14 cellular contexts compared by ENCODE assay signal in genomic region chr9:120184266-120184665, GRCh38.
"Had no signal": no experiment of that assay in that cellular context is flagged by ENCODE, and none has a peak within 500 bp of the region (broad histone marks: within the 10 kb centered on the region; RNA-seq: fewer than 3 reads in every experiment).

No MANE protein-coding gene starts in this region.

- H3K27ac ChIP-seq: dorsolateral prefrontal cortex, right atrium auricular region, transverse colon had no signal

- DNase-seq: activated CD4-positive, alpha-beta T cell treated with anti-CD3 and anti-CD28 coated beads, Interleukin-2, amount 50 U/mL, for 1 hour; activated naive CD4-positive, alpha-beta T cell treated with anti-CD3 and anti-CD28 coated beads for 36 hours; activated T-cell treated with anti-CD3 and anti-CD28 coated beads for 4 hours; head of caudate nucleus; occipital lobe; stimulated activated CD4-positive, alpha-beta T cell treated with anti-CD3 and anti-CD28 coated beads, Interleukin-2, amount 100 ng/mL, for 48 hours; transverse colon had no signal

- H3K36me3 Mint-ChIP-seq: natural killer cell treated with Interleukin-12 subunit alpha and Interleukin-12 subunit beta and Interleukin-15 and Interleukin-18, amount 100 ng/mL, for 72 hours; stimulated activated memory B cell treated with anti-CD40 and anti-IgM and Interleukin-4, amounts not matched to agents 10 μg/mL and 1 μg/mL and 100 μg/mL, for 72 hours had no signal

- ATAC-seq: activated T-helper 17 cell treated with anti-CD3 and anti-CD28 coated beads, Interleukin-2, amount 50 U/mL, for 72 hours; natural killer cell treated with Interleukin-12 subunit alpha and Interleukin-12 subunit beta and Interleukin-15 and Interleukin-18, amount 100 ng/mL, for 72 hours; stimulated activated memory B cell treated with anti-CD40 and anti-IgM and Interleukin-4, amounts not matched to agents 10 μg/mL and 1 μg/mL and 100 μg/mL, for 72 hours had no signal

- H3K9me3 ChIP-seq: right atrium auricular region, transverse colon had no signal

- H3K27me3 ChIP-seq: dorsolateral prefrontal cortex, right atrium auricular region, transverse colon had no signal

- H3K27ac Mint-ChIP-seq: activated naive CD4-positive, alpha-beta T cell treated with anti-CD3 and anti-CD28 coated beads for 36 hours; activated T-helper 17 cell treated with anti-CD3 and anti-CD28 coated beads, Interleukin-2, amount 50 U/mL, for 72 hours; endodermal cell; natural killer cell treated with Interleukin-12 subunit alpha and Interleukin-12 subunit beta and Interleukin-15 and Interleukin-18, amount 100 ng/mL, for 72 hours; progenitor cell of endocrine pancreas; stimulated activated memory B cell treated with anti-CD40 and anti-IgM and Interleukin-4, amounts not matched to agents 10 μg/mL and 1 μg/mL and 100 μg/mL, for 72 hours had no signal

- H3K4me1 ChIP-seq: right atrium auricular region, transverse colon had no signal

- H3K4me3 ChIP-seq: dorsolateral prefrontal cortex, right atrium auricular region, transverse colon had no signal

- H3K36me3 ChIP-seq: right atrium auricular region, transverse colon had no signal

- H3K4me3 Mint-ChIP-seq: activated naive CD4-positive, alpha-beta T cell treated with anti-CD3 and anti-CD28 coated beads for 36 hours; activated T-helper 17 cell treated with anti-CD3 and anti-CD28 coated beads, Interleukin-2, amount 50 U/mL, for 72 hours; endodermal cell; natural killer cell treated with Interleukin-12 subunit alpha and Interleukin-12 subunit beta and Interleukin-15 and Interleukin-18, amount 100 ng/mL, for 72 hours; stimulated activated memory B cell treated with anti-CD40 and anti-IgM and Interleukin-4, amounts not matched to agents 10 μg/mL and 1 μg/mL and 100 μg/mL, for 72 hours had no signal

- H3K4me1 Mint-ChIP-seq: activated T-helper 17 cell treated with anti-CD3 and anti-CD28 coated beads, Interleukin-2, amount 50 U/mL, for 72 hours; endodermal cell; stimulated activated memory B cell treated with anti-CD40 and anti-IgM and Interleukin-4, amounts not matched to agents 10 μg/mL and 1 μg/mL and 100 μg/mL, for 72 hours had no signal

- H3K9me3 Mint-ChIP-seq: endodermal cell; natural killer cell treated with Interleukin-12 subunit alpha and Interleukin-12 subunit beta and Interleukin-15 and Interleukin-18, amount 100 ng/mL, for 72 hours had no signal
